12 cellular contexts compared by ENCODE assay signal in the genomic region with DNA sequence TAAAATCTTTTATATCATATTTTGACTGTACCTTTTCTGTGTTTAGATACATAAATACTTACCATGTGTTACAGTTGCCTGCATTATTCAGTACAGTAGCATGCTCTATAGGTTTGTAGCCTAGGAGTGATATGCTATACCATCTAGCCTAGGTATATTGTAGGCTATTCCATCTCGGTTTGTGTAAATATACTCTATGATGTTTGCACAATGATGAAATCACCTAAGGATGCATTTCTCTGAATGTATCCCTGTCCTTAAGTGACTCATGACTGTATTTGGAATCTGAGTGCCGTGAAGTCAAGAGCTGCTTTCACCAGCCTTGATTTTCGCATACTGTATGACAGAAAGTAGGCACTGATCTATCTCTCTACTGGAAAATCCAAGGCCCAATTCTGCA.
DNase-seq lines count a peak whose midpoint lies in the region; ATAC-seq, FAIRE-seq and TF ChIP-seq lines count a peak whose summit lies in the region.
"Had no signal": no experiment of that assay in that cellular context is flagged by ENCODE, and none has a peak within 500 bp of the region (broad histone marks: within the 10 kb centered on the region; RNA-seq: fewer than 3 reads in every experiment).

No MANE protein-coding gene starts in this region.

- H3K9me3 ChIP-seq in Caco-2 (no peaks in the 10 kb centered on the region), K562 (replicated peaks; ENCODE audit: control insufficient read depth, insufficient read depth, low read depth, low read length) (no peaks in the 10 kb centered on the region), keratinocyte (ENCODE audit: control insufficient read depth, low read depth, low read length) (no peaks in the 10 kb centered on the region)
- no peaks in the 10 kb centered on the region for H3K9me3 ChIP-seq in CD4-positive, alpha-beta memory T cell (ENCODE audit: control insufficient read depth in 1 of 2, low read length in 2 of 2)
- H3K9me3 ChIP-seq: tibial artery had no signal

- H3K4me3 ChIP-seq in Caco-2 (ENCODE audit: low read depth, low read length) = no peak overlapping the region
- H3K4me3 ChIP-seq in K562 = no peak overlapping the region
- H3K4me3 ChIP-seq in keratinocyte (ENCODE audit: control insufficient read depth in 2 of 3, extremely low read depth in 1 of 3, insufficient read depth in 2 of 3, low read depth in 1 of 3, low read length in 3 of 3) = no peak overlapping the region
- no peak overlapping the region for H3K4me3 ChIP-seq in CD4-positive, alpha-beta memory T cell (ENCODE audit: low read length in 2 of 2)
- H3K4me3 ChIP-seq: SK-N-MC, tibial artery had no signal

- H3K4me1 ChIP-seq in Caco-2 (peaks cover 19% of the 10 kb centered on the region), K562 (replicated peaks in 1 of 2; ENCODE audit: control insufficient read depth in 2 of 2, insufficient read depth in 2 of 2, low read length in 2 of 2) (no peaks in the 10 kb centered on the region; a peak in 1 of 5 replicates), keratinocyte (ENCODE audit: control insufficient read depth, extremely low read depth, insufficient read depth, low read length) (peaks cover 15% of the 10 kb centered on the region)
- peaks cover 64% of the 10 kb centered on the region for H3K4me1 ChIP-seq in CD4-positive, alpha-beta memory T cell (ENCODE audit: insufficient read depth, low read length)

- peaks cover 27% of the 10 kb centered on the region for H3K4me1 Mint-ChIP-seq in Caco-2 (ENCODE audit: low read depth, unreplicated experiment)
- H3K4me1 Mint-ChIP-seq in CD4-positive, alpha-beta memory T cell = peaks cover 52 to 84% (median 66%) of the 10 kb centered on the region in 4 donors

- TF ChIP-seq CTCF in Caco-2 (IDR thresholded peaks at IDR 0.05; ENCODE audit: insufficient read depth in 1 of 2, low read depth in 1 of 2, low read length in 1 of 2, severe bottlenecking in 1 of 2, unreplicated experiment in 1 of 2) (no peak), K562 (IDR thresholded peaks at IDR 0.05 in 2 of 3, conservative IDR thresholded peaks at IDR 0.05 in 1 of 3; ENCODE audit: insufficient read depth in 2 of 3, low read depth in 1 of 3, low read length in 3 of 3) (no peak), keratinocyte (optimal IDR thresholded peaks at IDR 0.05 in 1 of 3, IDR thresholded peaks at IDR 0.05 in 1 of 3, conservative IDR thresholded peaks at IDR 0.05 in 1 of 3; ENCODE audit: extremely low read depth in 1 of 3, insufficient read depth in 2 of 3, low read length in 3 of 3) (no peak)

- H3K27ac ChIP-seq in K562 (ENCODE audit: extremely low read depth, low read depth, low read length) (no peak overlapping the region), keratinocyte (ENCODE audit: control insufficient read depth, insufficient read depth, low read length) (no peak overlapping the region)
- H3K27ac ChIP-seq in CD4-positive, alpha-beta memory T cell (ENCODE audit: low read depth, low read length) = no peak overlapping the region
- H3K27ac ChIP-seq: SK-N-MC, tibial artery had no signal

- CTCF ChIA-PET in Caco-2 (lab: Charles Lee) (no interaction called here), K562 (lab: Yijun Ruan, JAX; ENCODE audit: low intra/inter-chr PET ratio) (no interaction called here)
- CTCF ChIA-PET in CD4-positive, alpha-beta memory T cell (lab: Charles Lee; ENCODE audit: partially characterized antibody) = no interaction called here

- H3K27me3 ChIP-seq in Caco-2 (replicated peaks; ENCODE audit: control insufficient read depth, insufficient read depth, low read length) (no peaks in the 10 kb centered on the region), K562 (ENCODE audit: control insufficient read depth in 2 of 2, insufficient read depth in 2 of 2, low read length in 2 of 2) (no peaks in the 10 kb centered on the region), keratinocyte (ENCODE audit: control insufficient read depth, extremely low read depth, insufficient read depth, low read length) (no peaks in the 10 kb centered on the region)
- H3K27me3 ChIP-seq in CD4-positive, alpha-beta memory T cell (ENCODE audit: insufficient read depth, low read length) = no peaks in the 10 kb centered on the region
- H3K27me3 ChIP-seq: tibial artery had no signal

- no peaks in the 10 kb centered on the region for H3K27me3 Mint-ChIP-seq in Caco-2 (ENCODE audit: insufficient read depth, unreplicated experiment)
- H3K27me3 Mint-ChIP-seq in CD4-positive, alpha-beta memory T cell = no peaks in the 10 kb centered on the region

- H3K36me3 Mint-ChIP-seq in Caco-2 (ENCODE audit: insufficient read depth, unreplicated experiment) = peaks cover 22% of the 10 kb centered on the region
- peaks cover 5% of the 10 kb centered on the region in 2 donors for H3K36me3 Mint-ChIP-seq in CD4-positive, alpha-beta memory T cell

- no peak for TF ChIP-seq RAD21 in K562 (CRISPR knock-in tag; conservative IDR thresholded peaks at IDR 0.05 in 1 of 2, IDR thresholded peaks at IDR 0.05 in 1 of 2)

- no peak for ATAC-seq in K562
- no peak for ATAC-seq in HG03571 (IDR thresholded peaks at IDR 0.05; ENCODE audit: unreplicated experiment)
- no peak for ATAC-seq in GM19467 (IDR thresholded peaks at IDR 0.05; ENCODE audit: unreplicated experiment)

- H3K9me1 ChIP-seq in K562 (ENCODE audit: control insufficient read depth, insufficient read depth, low read length) (no peaks in the 10 kb centered on the region), keratinocyte (ENCODE audit: control insufficient read depth, extremely low read depth, insufficient read depth, low read length) (no peaks in the 10 kb centered on the region)

- POLR2A ChIA-PET in Caco-2 (lab: Charles Lee) (no interaction called here), K562 (lab: Yijun Ruan, JAX) (no interaction called here)
- POLR2A ChIA-PET in CD4-positive, alpha-beta memory T cell (lab: Charles Lee; ENCODE audit: partially characterized antibody) = no interaction called here

- no peak for TF ChIP-seq POLR2A in K562 (conservative IDR thresholded peaks at IDR 0.05)

- H3K9ac ChIP-seq in K562 (ENCODE audit: insufficient read depth in 1 of 2, low read depth in 2 of 2, low read length in 2 of 2) (no peak overlapping the region), keratinocyte (ENCODE audit: control insufficient read depth, extremely low read depth, insufficient read depth, low read length) (no peak overlapping the region)

- peak overlapping the region; percentile 11 for H3K27ac Mint-ChIP-seq in Caco-2 (ENCODE audit: unreplicated experiment)
- no peak overlapping the region for H3K27ac Mint-ChIP-seq in CD4-positive, alpha-beta memory T cell

- in situ Hi-C loops in K562 (cut with MboI) = no loop called here

- H2AFZ ChIP-seq in K562 (ENCODE audit: low read depth, low read length) = no peak overlapping the region
- no peak overlapping the region for H2AFZ ChIP-seq in keratinocyte (ENCODE audit: control insufficient read depth, low read length)

- TF ChIP-seq EP300 in K562 (IDR thresholded peaks at IDR 0.05; ENCODE audit: low read length) = no peak

- no peaks in the 10 kb centered on the region for H3K9me3 Mint-ChIP-seq in Caco-2 (ENCODE audit: unreplicated experiment)
- H3K9me3 Mint-ChIP-seq in CD4-positive, alpha-beta memory T cell = peaks cover 0 to 2% (median 0%) of the 10 kb centered on the region in 8 donors

- peak in 1 of 2 experiments; percentile 45 for DNase-seq in Caco-2
- peak; percentile 77 for DNase-seq in NCI-H187 treated with DMSO at 0.1 percent for 48 hours (lab: John Stamatoyannopoulos, UW)
- DNase-seq in K562 (ENCODE audit: extremely low read depth in 1 of 4, low spot score in 3 of 4) = no peak
- DNase-seq in keratinocyte (ENCODE audit: low read depth, low spot score) = no peak
- no peak for DNase-seq in CD4-positive, alpha-beta memory T cell
- DNase-seq in hepatic stellate cell (ENCODE audit: low spot score) = no peak
- DNase-seq: aorta, tibial artery had no signal

- H3K79me2 ChIP-seq in K562 (ENCODE audit: control insufficient read depth, insufficient read depth, low read length) (no peaks in the 10 kb centered on the region), keratinocyte (ENCODE audit: control insufficient read depth, insufficient read depth, low read length) (peaks cover 26% of the 10 kb centered on the region)

- H3K36me3 ChIP-seq in Caco-2 (ENCODE audit: control insufficient read depth, insufficient read depth, low read length) (no peaks in the 10 kb centered on the region), K562 (ENCODE audit: control insufficient read depth, insufficient read depth, low read length) (no peaks in the 10 kb centered on the region), keratinocyte (ENCODE audit: control insufficient read depth in 2 of 2, extremely low read depth in 1 of 2, insufficient read depth in 2 of 2, low read length in 2 of 2) (no peaks in the 10 kb centered on the region)
- H3K36me3 ChIP-seq in CD4-positive, alpha-beta memory T cell (ENCODE audit: insufficient read depth, low read length) = no peaks in the 10 kb centered on the region
- H3K36me3 ChIP-seq: tibial artery had no signal

- no peak overlapping the region for H3K4me2 ChIP-seq in K562 (ENCODE audit: insufficient read depth, low read length)
- no peak overlapping the region for H3K4me2 ChIP-seq in keratinocyte (ENCODE audit: control insufficient read depth, extremely low read depth, insufficient read depth, low read depth, low read length)

- H3K4me3 Mint-ChIP-seq in Caco-2 (ENCODE audit: unreplicated experiment) = peak overlapping the region; percentile 29
- no peak overlapping the region for H3K4me3 Mint-ChIP-seq in CD4-positive, alpha-beta memory T cell

- dilution Hi-C loops in keratinocyte (cut with MboI; ENCODE audit: extremely low pct_ligation_motif_present, low sequenced_read_pairs) = no loop called here

- WGBS in K562 (ENCODE audit: insufficient coverage, low coverage, missing lambda C conversion rate) = 6% methylated on average over 3 of the region's 3 CpGs

- no peaks in the 10 kb centered on the region for H4K20me1 ChIP-seq in K562 (replicated peaks; ENCODE audit: control insufficient read depth, insufficient read depth, low read length)
- H4K20me1 ChIP-seq in keratinocyte (ENCODE audit: control insufficient read depth, extremely low read depth, insufficient read depth, low read length) = no peaks in the 10 kb centered on the region

- no peak for FAIRE-seq in K562 (lab: Jason Lieb, UNC)
- FAIRE-seq in keratinocyte (lab: Jason Lieb, UNC) = peak; percentile 13
- FAIRE-seq: GM18507 had no signal

- BruUV-seq in Caco-2 (replicated peaks; lab: Mats Ljungman, UMichigan) = no TSS peak
- no TSS peak for BruUV-seq in K562 (replicated peaks; lab: Mats Ljungman, UMichigan)

- intact Hi-C loops in Caco-2 (cut with micrococcal nuclease; ENCODE audit: unreplicated experiment) (loop anchor here (10.0 kb wide), 1 partner anchor 200 kb away; no protein-coding TSS in a partner anchor), K562 (cut with micrococcal nuclease) (no loop called here)
- intact Hi-C loops in CD4-positive, alpha-beta memory T cell (cut with micrococcal nuclease) = loop anchor here (5.0 kb wide), 1 partner anchor 128 kb away; a partner anchor contains a TSS

TF ChIP-seq in K562, 482 proteins besides CTCF, POLR2A, EP300 and RAD21 (continues in another document):
- TF ChIP-seq CEBPG (CRISPR knock-in tag; IDR thresholded peaks at IDR 0.05) (no peak), CEBPG (tag; conservative IDR thresholded peaks at IDR 0.05 in 1 of 2, IDR thresholded peaks at IDR 0.05 in 1 of 2) (peak; percentile 13 to 77; a peak in 1 of 4 replicates), FOXA3 (CRISPR knock-in tag; conservative IDR thresholded peaks at IDR 0.05 in 1 of 2, IDR thresholded peaks at IDR 0.05 in 1 of 2) (0 out of 4 replicates have a peak, but pooled peaks of 1 of the 2 experiments have one; percentile 14), SMARCA5 (IDR thresholded peaks at IDR 0.05) (no peak)
